In the genomic region with DNA sequence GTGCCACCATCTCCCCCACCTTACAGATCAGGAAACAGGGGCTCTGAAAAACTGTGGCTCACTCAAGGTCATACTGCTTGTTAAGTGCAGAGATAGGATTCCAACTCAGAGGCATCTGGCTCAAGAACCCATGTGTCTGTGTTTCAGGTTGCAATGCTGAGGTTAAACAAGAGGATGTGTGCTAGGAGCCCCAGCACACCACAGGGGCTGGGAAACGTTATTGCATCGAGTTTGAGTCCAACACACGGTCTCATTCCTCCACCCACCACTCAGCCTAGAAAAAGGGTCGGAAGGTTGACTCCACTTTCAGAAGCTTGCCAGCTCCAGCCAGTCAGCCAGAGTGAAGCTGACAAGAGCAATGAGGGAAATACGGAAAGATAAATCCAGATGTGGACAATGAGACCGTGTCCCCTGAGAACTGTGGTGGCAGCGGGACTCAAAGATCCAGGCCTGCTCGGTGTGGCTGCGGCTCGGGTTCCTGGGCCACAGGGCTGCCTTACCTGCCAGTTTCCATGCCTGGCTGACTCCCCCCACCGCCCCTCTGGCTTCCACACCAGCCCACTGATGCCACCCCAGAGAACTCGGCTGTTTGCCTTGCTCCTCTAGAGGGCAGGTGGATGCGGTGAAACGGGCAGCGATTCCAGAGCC, we compare ENCODE assay signal across 3 cellular contexts. TPM values are rescaled to one million over a fixed set of nuclear protein-coding genes. Genes with fewer than 3 reads are reported as not detected.
"Had no signal": no experiment of that assay in that cellular context is flagged by ENCODE, and none has a peak within 500 bp of the region (broad histone marks: within the 10 kb centered on the region; RNA-seq: fewer than 3 reads in every experiment).

No MANE protein-coding gene starts in this region.

RNA-seq across cellular contexts. Expression of gene NPIPA8, which starts 33.4 kb away (rescaled TPM):
- total RNA-seq: HT-29, HT1080 had no signal
- polyA plus RNA-seq: IgD-negative memory B cell had no signal
